13 cellular contexts compared by ENCODE assay signal in the genomic region with DNA sequence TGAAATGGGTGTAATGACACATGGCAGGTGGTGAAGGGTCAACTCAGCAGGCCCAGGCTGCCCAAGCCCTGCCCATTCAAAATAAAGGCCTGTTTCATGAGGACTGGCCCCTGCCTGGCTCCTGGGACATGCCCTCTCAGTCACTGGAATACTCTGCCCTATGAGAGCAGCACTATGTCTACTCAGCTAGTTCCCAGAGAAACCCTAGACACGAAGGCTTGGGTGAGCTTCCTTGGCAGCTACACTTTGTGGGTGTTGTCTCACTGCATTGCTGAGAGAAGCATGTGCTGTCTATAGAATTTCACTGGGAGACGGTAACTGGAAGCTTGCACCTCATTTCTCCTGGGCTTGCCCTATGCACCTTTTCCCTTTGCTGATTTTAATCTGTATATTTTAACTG.
DNase-seq lines count a peak whose midpoint lies in the region; ATAC-seq and TF ChIP-seq lines count a peak whose summit lies in the region.
"Had no signal": no experiment of that assay in that cellular context is flagged by ENCODE, and none has a peak within 500 bp of the region (broad histone marks: within the 10 kb centered on the region; RNA-seq: fewer than 3 reads in every experiment).

No MANE protein-coding gene starts in this region.

- H3K27me3 ChIP-seq in H7 (ENCODE audit: control insufficient read depth, insufficient read depth, low read length) = no peaks in the 10 kb centered on the region
- H3K27me3 ChIP-seq in osteoblast (ENCODE audit: insufficient read depth, low read length) = no peaks in the 10 kb centered on the region

- no peaks in the 10 kb centered on the region for H4K20me1 ChIP-seq in osteoblast (ENCODE audit: insufficient read depth, low read length)

- no peak overlapping the region for H2AFZ ChIP-seq in osteoblast (ENCODE audit: low read length)
- H2AFZ ChIP-seq: GM23248 had no signal

- H3K4me3 ChIP-seq in H7 (ENCODE audit: insufficient read depth, low read depth, low read length) = no peak overlapping the region
- H3K4me3 ChIP-seq in choroid plexus epithelial cell (ENCODE audit: low read depth, low read length) = no peak overlapping the region
- H3K4me3 ChIP-seq in osteoblast (ENCODE audit: insufficient read depth, low read length) = no peak overlapping the region
- H3K4me3 ChIP-seq: GM12878, GM23248 had no signal

- peak overlapping the region; percentile 60 for H3K27ac ChIP-seq in osteoblast (ENCODE audit: low read depth, low read length)
- H3K27ac ChIP-seq: GM23248 had no signal

- no peaks in the 10 kb centered on the region for H3K9me3 ChIP-seq in osteoblast (ENCODE audit: low read depth, low read length)

- TF ChIP-seq CTCF in choroid plexus epithelial cell (conservative IDR thresholded peaks at IDR 0.05; ENCODE audit: low read depth, low read length) (no peak), osteoblast (IDR thresholded peaks at IDR 0.05; ENCODE audit: extremely low read depth, low read depth, low read length) (no peak)

- no peak for ATAC-seq in HG02852 (IDR thresholded peaks at IDR 0.05; ENCODE audit: unreplicated experiment)
- ATAC-seq: GM12878 had no signal

- DNase-seq in H7 = peak; percentile 2
- DNase-seq in NCI-H226 = peak; percentile 16
- peak; percentile 58 for DNase-seq in choroid plexus epithelial cell (ENCODE audit: low read depth)
- no peak for DNase-seq in osteoblast (ENCODE audit: insufficient read length, low spot score, missing footprints)
- DNase-seq in activated CD8-positive, alpha-beta memory T cell treated with anti-CD3 and anti-CD28 coated beads, Interleukin-2, amount 50 U/mL, for 48 hours = no peak
- DNase-seq in OCI-M1 (lab: John Stamatoyannopoulos, UW) = no peak
- DNase-seq: C1 segment of cervical spinal cord; CD4-positive, alpha-beta T cell; DMS79; GM23248; H9 had no signal

- H3K36me3 ChIP-seq in H7 (replicated peaks; ENCODE audit: control insufficient read depth, insufficient read depth, low read length) = no peaks in the 10 kb centered on the region
- H3K36me3 ChIP-seq in osteoblast (ENCODE audit: insufficient read depth, low read length) = no peaks in the 10 kb centered on the region

- H3K4me2 ChIP-seq in osteoblast (ENCODE audit: insufficient read depth, low read length) = no peak overlapping the region

- H3K79me2 ChIP-seq in osteoblast (ENCODE audit: insufficient read depth, low read length) = peaks cover 10% of the 10 kb centered on the region

- peaks cover 49% of the 10 kb centered on the region for H3K4me1 ChIP-seq in osteoblast (ENCODE audit: insufficient read depth, low read length)

Comparison
In these comparisons a context has a peak if more than half of its experiments do, and no peak if none do; other contexts are left out.
1. DNase-seq: peak in H7 (single experiment), NCI-H226 (single experiment) and choroid plexus epithelial cell (single experiment); none in osteoblast (single experiment), activated CD8-positive, alpha-beta memory T cell treated with anti-CD3 and anti-CD28 coated beads, Interleukin-2, amount 50 U/mL, for 48 hours (single experiment) and OCI-M1 (single experiment).